ENCODE assay signal across 16 cellular contexts in genomic region chr6:82893889-82894652, GRCh38.
"Had no signal": no experiment of that assay in that cellular context is flagged by ENCODE, and none has a peak within 500 bp of the region (broad histone marks: within the 10 kb centered on the region; RNA-seq: fewer than 3 reads in every experiment).

No MANE protein-coding gene starts in this region.

- H3K36me3 ChIP-seq: adrenal gland, neutrophil, WERI-Rb-1 had no signal

- H3K36me3 Mint-ChIP-seq: stimulated activated effector memory CD8-positive, alpha-beta T cell treated with anti-CD3 and anti-CD28 coated beads, Interleukin-12 subunit alpha, Interleukin-12 subunit beta, amount 100 ng/mL, for 72 hours had no signal

- H3K27ac Mint-ChIP-seq: activated CD8-positive, alpha-beta T cell treated with anti-CD3 and anti-CD28 coated beads, Interleukin-2, amount 10 ng/mL, durations not matched to agents 7 days and 5 days; activated naive CD4-positive, alpha-beta T cell treated with anti-CD3 and anti-CD28 coated beads, Interleukin-2, amount 50 U/mL, for 24 hours; naive thymus-derived CD4-positive, alpha-beta T cell; stimulated activated effector memory CD8-positive, alpha-beta T cell treated with anti-CD3 and anti-CD28 coated beads, Interleukin-12 subunit alpha, Interleukin-12 subunit beta, amount 100 ng/mL, for 72 hours had no signal

- H3K4me3 Mint-ChIP-seq: activated CD8-positive, alpha-beta T cell treated with anti-CD3 and anti-CD28 coated beads, Interleukin-2, amount 10 ng/mL, durations not matched to agents 7 days and 5 days; activated naive CD4-positive, alpha-beta T cell treated with anti-CD3 and anti-CD28 coated beads, Interleukin-2, amount 50 U/mL, for 24 hours; naive thymus-derived CD4-positive, alpha-beta T cell; stimulated activated effector memory CD8-positive, alpha-beta T cell treated with anti-CD3 and anti-CD28 coated beads, Interleukin-12 subunit alpha, Interleukin-12 subunit beta, amount 100 ng/mL, for 72 hours had no signal

- H3K27me3 ChIP-seq: adrenal gland, gastroesophageal sphincter, heart right ventricle, neutrophil had no signal

- H3K9me3 Mint-ChIP-seq: stimulated activated effector memory CD8-positive, alpha-beta T cell treated with anti-CD3 and anti-CD28 coated beads, Interleukin-12 subunit alpha, Interleukin-12 subunit beta, amount 100 ng/mL, for 72 hours had no signal

- H3K4me3 ChIP-seq: adrenal gland, gastroesophageal sphincter, heart right ventricle, mucosa of descending colon had no signal

- H3K79me2 ChIP-seq: parathyroid adenoma had no signal

- H3K4me1 Mint-ChIP-seq: activated naive CD4-positive, alpha-beta T cell treated with anti-CD3 and anti-CD28 coated beads, Interleukin-2, amount 50 U/mL, for 24 hours; naive thymus-derived CD4-positive, alpha-beta T cell; stimulated activated effector memory CD8-positive, alpha-beta T cell treated with anti-CD3 and anti-CD28 coated beads, Interleukin-12 subunit alpha, Interleukin-12 subunit beta, amount 100 ng/mL, for 72 hours had no signal

- H3K9me3 ChIP-seq: adrenal gland, gastroesophageal sphincter, mucosa of descending colon, neutrophil had no signal

- H3K27me3 Mint-ChIP-seq: activated naive CD4-positive, alpha-beta T cell treated with anti-CD3 and anti-CD28 coated beads, Interleukin-2, amount 50 U/mL, for 24 hours; naive thymus-derived CD4-positive, alpha-beta T cell had no signal

- H3K9ac ChIP-seq: parathyroid adenoma had no signal

- DNase-seq: activated CD4-positive, alpha-beta T cell treated with anti-CD3 and anti-CD28 coated beads for 4 hours; activated CD8-positive, alpha-beta memory T cell treated with anti-CD3 and anti-CD28 coated beads, Interleukin-2, amount 50 U/mL, for 4 hours; activated CD8-positive, alpha-beta T cell treated with anti-CD3 and anti-CD28 coated beads, Interleukin-2, amount 10 ng/mL, durations not matched to agents 7 days and 5 days; activated effector memory CD4-positive, alpha-beta T cell treated with anti-CD3 and anti-CD28 coated beads, Interleukin-2, amount 50 U/mL, for 16 hours; activated T-cell treated with anti-CD3 and anti-CD28 coated beads, Interleukin-2, amount 50 U/mL, for 48 hours; adrenal gland; heart right ventricle; mucosa of descending colon; naive thymus-derived CD4-positive, alpha-beta T cell; T-helper 9 cell; WERI-Rb-1 had no signal

- H3K4me1 ChIP-seq: adrenal gland, gastroesophageal sphincter, heart right ventricle, parathyroid adenoma had no signal

- H2AFZ ChIP-seq: parathyroid adenoma had no signal

- H3K27ac ChIP-seq: adrenal gland, gastroesophageal sphincter, heart right ventricle, neutrophil, parathyroid adenoma, WERI-Rb-1 had no signal
